Comparison of ENCODE assay signal across 8 cellular contexts in genomic region chr13:79480954-79481684, GRCh38. TPM values are rescaled to one million over a fixed set of nuclear protein-coding genes. Genes with fewer than 3 reads are reported as not detected.
DNase-seq lines count a peak whose midpoint lies in the region; ATAC-seq and TF ChIP-seq lines count a peak whose summit lies in the region.

Gene NDFIP2 (plus strand): TSS chr13:79481155. CDS start chr13:79481204, 49 bp downstream.

- H3K36me3 Mint-ChIP-seq in activated CD4-positive, alpha-beta T cell treated with anti-CD3 and anti-CD28 coated beads, Interleukin-2, amount 10 ng/mL, durations not matched to agents 24 days and 14 days (ENCODE audit: low read depth), result peaks cover 40% of the 10 kb centered on the region

- peak within 1 kb of the TSS; percentile 98 for H3K27ac Mint-ChIP-seq in activated CD4-positive, alpha-beta T cell treated with anti-CD3 and anti-CD28 coated beads, Interleukin-2, amount 10 ng/mL, durations not matched to agents 24 days and 14 days

- peak; percentile 75 for TF ChIP-seq POLR2A in GM19193 (IDR thresholded peaks at IDR 0.05; ENCODE audit: extremely low read depth, insufficient read depth, insufficient read length)

- intact Hi-C loops in activated CD4-positive, alpha-beta T cell treated with anti-CD3 and anti-CD28 coated beads, Interleukin-2, amount 10 ng/mL, durations not matched to agents 24 days and 14 days (cut with micrococcal nuclease), result loop anchor here (1.0 kb wide), 10 partner anchors 10 to 88 kb away; no protein-coding TSS in a partner anchor
- intact Hi-C loops in left colon (cut with DNase I, micrococcal nuclease), result no loop called here

- H3K27ac ChIP-seq in coronary artery, result peak within 1 kb of the TSS; percentile 50 to 77

- peaks cover 3% of the 10 kb centered on the region for H3K27me3 Mint-ChIP-seq in activated CD4-positive, alpha-beta T cell treated with anti-CD3 and anti-CD28 coated beads, Interleukin-2, amount 10 ng/mL, durations not matched to agents 24 days and 14 days

- H3K4me1 Mint-ChIP-seq in activated CD4-positive, alpha-beta T cell treated with anti-CD3 and anti-CD28 coated beads, Interleukin-2, amount 10 ng/mL, durations not matched to agents 24 days and 14 days, result peaks cover 57% of the 10 kb centered on the region

- DNase-seq in AG20443 (ENCODE audit: low spot score), result peak; percentile 88
- peak; percentile 33 for DNase-seq in NCI-H510A treated with DMSO at 0.1 percent for 48 hours (lab: John Stamatoyannopoulos, UW)
- DNase-seq in activated CD4-positive, alpha-beta T cell treated with anti-CD3 and anti-CD28 coated beads, Interleukin-2, amount 10 ng/mL, durations not matched to agents 24 days and 14 days, result peak; percentile 97
- DNase-seq in coronary artery (ENCODE audit: low spot score), result peak; percentile 90
- DNase-seq in left colon, result peak; percentile 90 to 94
- peak; percentile 93 for DNase-seq in stimulated activated CD4-positive, alpha-beta T cell treated with anti-CD3 and anti-CD28 coated beads, Interleukin-1b, Interleukin-23, amount 100 ng/mL, for 48 hours

- ATAC-seq in HG03432 (IDR thresholded peaks at IDR 0.05; ENCODE audit: unreplicated experiment) (peak; percentile 93), left colon (peak; percentile 82)

- H3K9me3 Mint-ChIP-seq in activated CD4-positive, alpha-beta T cell treated with anti-CD3 and anti-CD28 coated beads, Interleukin-2, amount 10 ng/mL, durations not matched to agents 24 days and 14 days, result no peaks in the 10 kb centered on the region

- H3K4me3 Mint-ChIP-seq in activated CD4-positive, alpha-beta T cell treated with anti-CD3 and anti-CD28 coated beads, Interleukin-2, amount 10 ng/mL, durations not matched to agents 24 days and 14 days, result peak within 1 kb of the TSS; percentile 90

- no peak for TF ChIP-seq CTCF in coronary artery (IDR thresholded peaks at IDR 0.05)

- peak within 1 kb of the TSS; percentile 90 for H3K4me3 ChIP-seq in coronary artery

RNA-seq across cellular contexts. Expression of gene NDFIP2, which starts in this region (rescaled TPM):
- total RNA-seq in activated CD4-positive, alpha-beta T cell treated with anti-CD3 and anti-CD28 coated beads, Interleukin-2, amount 10 ng/mL, durations not matched to agents 24 days and 14 days, result 258 and 272 TPM in 2 replicates
- 100 to 1,000 TPM; 117 to 129 TPM for total RNA-seq in left colon

Comparison
In these comparisons a context has a peak if more than half of its experiments do, and no peak if none do; other contexts are left out.
1. Peak in every context shown above with its lines: DNase-seq, ATAC-seq, H3K4me3 ChIP-seq and H3K27ac ChIP-seq.
2. DNase-seq: peak in every context shown above with its lines; median percentile 97 in activated CD4-positive, alpha-beta T cell treated with anti-CD3 and anti-CD28 coated beads, Interleukin-2, amount 10 ng/mL, durations not matched to agents 24 days and 14 days; 93 in stimulated activated CD4-positive, alpha-beta T cell treated with anti-CD3 and anti-CD28 coated beads, Interleukin-1b, Interleukin-23, amount 100 ng/mL, for 48 hours; 92 in left colon; 90 in coronary artery; 88 in AG20443; 33 in NCI-H510A treated with DMSO at 0.1 percent for 48 hours.